In genomic region chr9:136119259-136120118, GRCh38 we compare ENCODE assay signal across 1 cellular context.
TF ChIP-seq lines count a peak whose summit lies in the region.

No MANE protein-coding gene starts in this region.

TF ChIP-seq in HepG2, 621 proteins besides CTCF, POLR2A, EP300 and RAD21 (continued from another document and continues in another):
- TF ChIP-seq RNF219 (CRISPR knock-in tag; IDR thresholded peaks at IDR 0.05) (0 out of 2 replicates have a peak, but pooled peaks have one; percentile 45), ZNF724P (CRISPR knock-in tag; IDR thresholded peaks at IDR 0.05; ENCODE audit: borderline replicate concordance) (0 out of 2 replicates have a peak, but pooled peaks have one; percentile 45), REPIN1 (CRISPR knock-in tag; IDR thresholded peaks at IDR 0.05; ENCODE audit: borderline replicate concordance, low read depth) (peak; percentile 49; the same call in 1 of the 2 replicates), ARID4A (CRISPR knock-in tag; IDR thresholded peaks at IDR 0.05; ENCODE audit: borderline replicate concordance) (no peak), ZNF337 (CRISPR knock-in tag; IDR thresholded peaks at IDR 0.05; ENCODE audit: borderline replicate concordance, low read depth) (no peak), MED8 (CRISPR knock-in tag; IDR thresholded peaks at IDR 0.05; ENCODE audit: insufficient replicate concordance) (peak; percentile 17), ZBTB25 (CRISPR knock-in tag; IDR thresholded peaks at IDR 0.05) (no peak), KDM6A (CRISPR knock-in tag; IDR thresholded peaks at IDR 0.05; ENCODE audit: low read depth) (peak; percentile 87), SMARCC2 (IDR thresholded peaks at IDR 0.05) (no peak), DZIP1 (CRISPR knock-in tag; IDR thresholded peaks at IDR 0.05) (peak; percentile 94; the same call in 1 of the 2 replicates), ARID2 (CRISPR knock-in tag; IDR thresholded peaks at IDR 0.05; ENCODE audit: borderline replicate concordance) (peak; percentile 33; the same call in 1 of the 2 replicates), ZNF407 (CRISPR knock-in tag; IDR thresholded peaks at IDR 0.05; ENCODE audit: not compliant biosample characterization) (peak; percentile 53), ZNF235 (CRISPR knock-in tag; IDR thresholded peaks at IDR 0.05; ENCODE audit: borderline replicate concordance) (no peak), NCOA2 (CRISPR knock-in tag; IDR thresholded peaks at IDR 0.05) (no peak; the same call in 1 of the 2 replicates), ZNF567 (CRISPR knock-in tag; IDR thresholded peaks at IDR 0.05; ENCODE audit: borderline replicate concordance) (no peak), HBP1 (CRISPR knock-in tag; IDR thresholded peaks at IDR 0.05; ENCODE audit: low read depth) (no peak), GMEB2 (CRISPR knock-in tag; IDR thresholded peaks at IDR 0.05; ENCODE audit: low read depth) (no peak), ZNF138 (CRISPR knock-in tag; IDR thresholded peaks at IDR 0.05; ENCODE audit: low read depth) (no peak), HMGXB4 (CRISPR knock-in tag; IDR thresholded peaks at IDR 0.05; ENCODE audit: borderline replicate concordance in 1 of 2, low read depth in 1 of 2) (peak in 1 of 2 experiments; percentile 9; a peak in 2 of 4 replicates), MYPOP (CRISPR knock-in tag; IDR thresholded peaks at IDR 0.05) (no peak), ZSCAN5A (CRISPR knock-in tag; IDR thresholded peaks at IDR 0.05; ENCODE audit: borderline replicate concordance) (no peak)
